ENCODE assay signal across 15 cellular contexts in the genomic region with DNA sequence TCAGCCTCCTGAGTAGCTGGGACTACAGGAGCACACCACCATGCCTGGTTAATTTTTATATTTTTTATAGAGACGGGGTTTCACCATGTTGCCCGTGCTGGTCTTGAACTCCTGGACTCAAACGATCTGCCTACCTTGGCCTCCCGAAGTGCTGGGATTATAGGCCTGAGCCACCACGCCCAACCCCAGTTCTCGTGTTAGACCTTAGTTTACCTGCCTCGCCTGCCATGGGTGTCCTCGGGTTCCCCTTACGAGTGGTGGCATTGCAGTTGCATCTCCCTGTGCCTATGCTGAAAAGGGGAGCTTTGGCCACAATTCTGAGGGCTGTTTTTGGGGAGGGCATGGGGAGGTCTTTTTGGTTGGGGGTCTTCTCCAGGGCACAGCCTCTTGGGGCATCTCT. TPM values are rescaled to one million over a fixed set of nuclear protein-coding genes. Genes with fewer than 3 reads are reported as not detected.
DNase-seq lines count a peak whose midpoint lies in the region; ATAC-seq and TF ChIP-seq lines count a peak whose summit lies in the region.
"Had no signal": no experiment of that assay in that cellular context is flagged by ENCODE, and none has a peak within 500 bp of the region (broad histone marks: within the 10 kb centered on the region; RNA-seq: fewer than 3 reads in every experiment).

No MANE protein-coding gene starts in this region.

- no peaks in the 10 kb centered on the region for H3K9me3 Mint-ChIP-seq in activated T-cell treated with anti-CD3 and anti-CD28 coated beads, Interleukin-2, amount 50 U/mL, for 24 hours
- no peaks in the 10 kb centered on the region for H3K9me3 Mint-ChIP-seq in CD4-positive, alpha-beta memory T cell
- no peaks in the 10 kb centered on the region for H3K9me3 Mint-ChIP-seq in dendritic cell treated with granulocyte-macrophage colony-stimulating factor and Interleukin-4, amounts not matched to agents 40 ng/mL and 50 ng/mL, for 4 days
- H3K9me3 Mint-ChIP-seq in stimulated activated effector memory CD8-positive, alpha-beta T cell treated with anti-CD3 and anti-CD28 coated beads, Interleukin-12 subunit alpha, Interleukin-12 subunit beta, amount 100 ng/mL, for 72 hours: no peaks in the 10 kb centered on the region
- H3K9me3 Mint-ChIP-seq: CD4-positive, CD25-positive, alpha-beta regulatory T cell; GM23338 had no signal

- TF ChIP-seq POLR2A in vagina (IDR thresholded peaks at IDR 0.05): no peak

- ATAC-seq in stimulated activated effector memory CD8-positive, alpha-beta T cell treated with anti-CD3 and anti-CD28 coated beads, Interleukin-12 subunit alpha, Interleukin-12 subunit beta, amount 100 ng/mL, for 72 hours: no peak
- ATAC-seq: GM12878, GM23338 had no signal

- H3K36me3 Mint-ChIP-seq in activated T-cell treated with anti-CD3 and anti-CD28 coated beads, Interleukin-2, amount 50 U/mL, for 24 hours (ENCODE audit: low read depth): peaks cover 27% of the 10 kb centered on the region
- H3K36me3 Mint-ChIP-seq in CD4-positive, alpha-beta memory T cell: peaks cover 12% of the 10 kb centered on the region in 2 donors
- peaks cover 82% of the 10 kb centered on the region for H3K36me3 Mint-ChIP-seq in dendritic cell treated with granulocyte-macrophage colony-stimulating factor and Interleukin-4, amounts not matched to agents 40 ng/mL and 50 ng/mL, for 4 days (ENCODE audit: low read depth)
- H3K36me3 Mint-ChIP-seq in stimulated activated effector memory CD8-positive, alpha-beta T cell treated with anti-CD3 and anti-CD28 coated beads, Interleukin-12 subunit alpha, Interleukin-12 subunit beta, amount 100 ng/mL, for 72 hours: peaks cover 58% of the 10 kb centered on the region

- H3K27ac ChIP-seq in CD4-positive, alpha-beta memory T cell (ENCODE audit: low read depth, low read length): no peak overlapping the region
- no peak overlapping the region for H3K27ac ChIP-seq in vagina
- H3K27ac ChIP-seq: 22Rv1, BLaER1 had no signal

- H3K27me3 Mint-ChIP-seq in activated T-cell treated with anti-CD3 and anti-CD28 coated beads, Interleukin-2, amount 50 U/mL, for 24 hours: no peaks in the 10 kb centered on the region
- no peaks in the 10 kb centered on the region for H3K27me3 Mint-ChIP-seq in CD4-positive, alpha-beta memory T cell
- H3K27me3 Mint-ChIP-seq in dendritic cell treated with granulocyte-macrophage colony-stimulating factor and Interleukin-4, amounts not matched to agents 40 ng/mL and 50 ng/mL, for 4 days: no peaks in the 10 kb centered on the region
- H3K27me3 Mint-ChIP-seq: CD4-positive, CD25-positive, alpha-beta regulatory T cell had no signal

- H3K27me3 ChIP-seq in CD4-positive, alpha-beta memory T cell (ENCODE audit: insufficient read depth, low read length): no peaks in the 10 kb centered on the region
- H3K27me3 ChIP-seq in vagina: no peaks in the 10 kb centered on the region
- H3K27me3 ChIP-seq: BLaER1 had no signal

- no peak overlapping the region for H3K4me3 ChIP-seq in CD4-positive, alpha-beta memory T cell (ENCODE audit: low read length in 2 of 2)
- H3K4me3 ChIP-seq in vagina: no peak overlapping the region
- H3K4me3 ChIP-seq: BLaER1, GM12878, GM23338 had no signal

- peaks cover 26% of the 10 kb centered on the region for H3K4me1 ChIP-seq in CD4-positive, alpha-beta memory T cell (ENCODE audit: insufficient read depth, low read length)
- peaks cover 11% of the 10 kb centered on the region for H3K4me1 ChIP-seq in vagina

- no peak for TF ChIP-seq CTCF in vagina (IDR thresholded peaks at IDR 0.05)

- DNase-seq in activated T-cell treated with anti-CD3 and anti-CD28 coated beads, Interleukin-2, amount 50 U/mL, for 24 hours: no peak
- no peak for DNase-seq in activated T-cell treated with anti-CD3 and anti-CD28 coated beads, Interleukin-2, amount 50 U/mL, for 48 hours
- DNase-seq in CD4-positive, alpha-beta memory T cell: no peak
- DNase-seq in stimulated activated effector memory CD8-positive, alpha-beta T cell treated with anti-CD3 and anti-CD28 coated beads, Interleukin-12 subunit alpha, Interleukin-12 subunit beta, amount 100 ng/mL, for 72 hours (ENCODE audit: low spot score in 2 of 2): no peak
- no peak for DNase-seq in stimulated activated CD4-positive, alpha-beta T cell treated with anti-CD3 and anti-CD28 coated beads, Interleukin-4, amount 100 ng/mL, for 1 hour
- no peak for DNase-seq in NCI-H1048 (lab: John Stamatoyannopoulos, UW)
- DNase-seq in vagina (ENCODE audit: extremely low spot score in 2 of 2): no peak
- DNase-seq: CD4-positive, CD25-positive, alpha-beta regulatory T cell; DMS79; H7 had no signal

- no peaks in the 10 kb centered on the region for H3K36me3 ChIP-seq in CD4-positive, alpha-beta memory T cell (ENCODE audit: insufficient read depth, low read length)
- H3K36me3 ChIP-seq in vagina: no peaks in the 10 kb centered on the region

- H3K27ac Mint-ChIP-seq in activated T-cell treated with anti-CD3 and anti-CD28 coated beads, Interleukin-2, amount 50 U/mL, for 24 hours: peak overlapping the region; percentile 56
- peak overlapping the region in 4 of 7 donors; percentile 29 to 78 (median 43) for H3K27ac Mint-ChIP-seq in CD4-positive, alpha-beta memory T cell
- peak overlapping the region; percentile 56 for H3K27ac Mint-ChIP-seq in dendritic cell treated with granulocyte-macrophage colony-stimulating factor and Interleukin-4, amounts not matched to agents 40 ng/mL and 50 ng/mL, for 4 days
- peak overlapping the region; percentile 78 for H3K27ac Mint-ChIP-seq in stimulated activated effector memory CD8-positive, alpha-beta T cell treated with anti-CD3 and anti-CD28 coated beads, Interleukin-12 subunit alpha, Interleukin-12 subunit beta, amount 100 ng/mL, for 72 hours
- H3K27ac Mint-ChIP-seq: GM23338 had no signal

- CTCF ChIA-PET in CD4-positive, alpha-beta memory T cell (lab: Charles Lee; ENCODE audit: partially characterized antibody): interaction anchor here (1.0 to 2.1 kb wide), 4 partner anchors 12 to 32 kb away, joined by 3 to 9 read pairs (median 6); no protein-coding TSS in a partner anchor

- H3K4me1 Mint-ChIP-seq in activated T-cell treated with anti-CD3 and anti-CD28 coated beads, Interleukin-2, amount 50 U/mL, for 24 hours (ENCODE audit: low read depth): peaks cover 50% of the 10 kb centered on the region
- peaks cover 35 to 69% (median 50%) of the 10 kb centered on the region in 4 donors for H3K4me1 Mint-ChIP-seq in CD4-positive, alpha-beta memory T cell
- H3K4me1 Mint-ChIP-seq in dendritic cell treated with granulocyte-macrophage colony-stimulating factor and Interleukin-4, amounts not matched to agents 40 ng/mL and 50 ng/mL, for 4 days (ENCODE audit: low read depth): peaks cover 75% of the 10 kb centered on the region
- peaks cover 58% of the 10 kb centered on the region for H3K4me1 Mint-ChIP-seq in stimulated activated effector memory CD8-positive, alpha-beta T cell treated with anti-CD3 and anti-CD28 coated beads, Interleukin-12 subunit alpha, Interleukin-12 subunit beta, amount 100 ng/mL, for 72 hours
- H3K4me1 Mint-ChIP-seq: GM23338 had no signal

- no peaks in the 10 kb centered on the region for H3K9me3 ChIP-seq in CD4-positive, alpha-beta memory T cell (ENCODE audit: control insufficient read depth in 1 of 2, low read length in 2 of 2)
- no peaks in the 10 kb centered on the region for H3K9me3 ChIP-seq in vagina

- intact Hi-C loops in CD4-positive, alpha-beta memory T cell (cut with micrococcal nuclease): no loop called here
- intact Hi-C loops in dendritic cell treated with granulocyte-macrophage colony-stimulating factor and Interleukin-4, amounts not matched to agents 40 ng/mL and 50 ng/mL, for 4 days (cut with micrococcal nuclease): loop anchor here (10.0 kb wide), 1 partner anchor 64 kb away; no protein-coding TSS in a partner anchor
- intact Hi-C loops in vagina (cut with DNase I): no loop called here

- no peak overlapping the region for H3K4me3 Mint-ChIP-seq in activated T-cell treated with anti-CD3 and anti-CD28 coated beads, Interleukin-2, amount 50 U/mL, for 24 hours
- no peak overlapping the region for H3K4me3 Mint-ChIP-seq in CD4-positive, alpha-beta memory T cell
- no peak overlapping the region for H3K4me3 Mint-ChIP-seq in dendritic cell treated with granulocyte-macrophage colony-stimulating factor and Interleukin-4, amounts not matched to agents 40 ng/mL and 50 ng/mL, for 4 days
- H3K4me3 Mint-ChIP-seq in stimulated activated effector memory CD8-positive, alpha-beta T cell treated with anti-CD3 and anti-CD28 coated beads, Interleukin-12 subunit alpha, Interleukin-12 subunit beta, amount 100 ng/mL, for 72 hours: no peak overlapping the region
- H3K4me3 Mint-ChIP-seq: CD4-positive, CD25-positive, alpha-beta regulatory T cell; GM23338 had no signal

- POLR2A ChIA-PET in CD4-positive, alpha-beta memory T cell (lab: Charles Lee; ENCODE audit: partially characterized antibody): interaction anchor here (1.4 kb wide), 1 partner anchor 11 kb away, joined by 3 read pairs; no protein-coding TSS in a partner anchor

RNA-seq across cellular contexts. Expression of a gene that starts 18.8 kb away (rescaled TPM):
- 10 to 100 TPM; 49.0 to 49.2 TPM for total RNA-seq in CD4-positive, alpha-beta memory T cell
- polyA plus RNA-seq in CD4-positive, alpha-beta memory T cell: 10 to 100 TPM; 20.6 to 24.4 TPM
- total RNA-seq in vagina: 38.3 TPM

RNA-seq across cellular contexts. Expression of a gene that starts 43.2 kb away (rescaled TPM):
- total RNA-seq in CD4-positive, alpha-beta memory T cell: 100 to 1,000 TPM; 161 to 164 TPM
- polyA plus RNA-seq in CD4-positive, alpha-beta memory T cell: 100 to 1,000 TPM in 1 of 2 donors, 10 to 100 TPM in 1; 91.2 to 111 TPM
- total RNA-seq in vagina: 37.3 TPM
